Comparison of ENCODE assay signal across 12 cellular contexts in the genomic region with DNA sequence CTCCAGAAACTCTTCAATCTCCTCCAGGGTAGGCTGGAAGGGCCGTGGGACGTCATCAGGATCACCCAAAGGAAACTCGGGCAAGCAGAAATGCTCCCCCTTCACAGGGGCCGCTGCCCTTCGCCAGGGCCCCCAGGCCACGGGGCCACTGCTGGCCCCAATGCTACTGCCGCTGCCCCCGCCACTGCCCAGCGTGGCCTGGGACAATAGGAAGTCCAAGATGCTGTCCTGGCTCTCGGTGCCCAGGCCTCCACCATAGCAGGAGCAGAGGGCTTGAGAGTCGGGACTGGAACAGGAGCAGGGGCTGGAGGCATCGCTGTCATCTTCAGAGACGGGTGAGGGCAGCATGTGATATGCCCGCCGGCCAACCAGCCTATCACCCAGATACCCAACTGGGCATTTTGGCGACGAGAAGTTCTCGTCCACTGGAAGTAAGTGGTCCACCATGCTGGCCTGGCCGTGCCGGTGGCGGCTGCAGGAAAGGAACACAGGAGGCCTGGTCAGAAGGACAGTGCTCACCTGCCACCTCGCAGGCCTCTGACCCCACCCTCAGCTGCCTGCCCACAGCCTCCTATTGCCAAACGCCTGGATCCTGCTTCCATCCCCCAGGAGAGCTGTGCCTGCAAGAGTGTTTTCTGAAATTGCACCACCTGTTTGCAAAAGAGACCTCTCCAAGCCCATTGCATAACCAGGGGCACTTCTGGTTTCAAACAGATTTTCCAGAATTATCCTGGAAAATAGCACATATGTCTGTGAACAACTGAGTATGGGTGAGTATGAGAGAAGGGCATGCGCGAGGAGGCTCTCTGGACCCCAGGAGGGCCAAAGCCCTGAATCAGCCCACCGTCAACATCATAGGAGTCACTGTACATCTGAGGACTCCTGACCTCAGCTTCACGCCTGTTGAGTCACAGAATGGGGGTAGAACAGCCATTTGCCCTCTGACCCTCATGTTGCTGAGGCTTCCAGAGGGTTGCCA. TPM values are rescaled to one million over a fixed set of nuclear protein-coding genes. Genes with fewer than 3 reads are reported as not detected.
DNase-seq lines count a peak whose midpoint lies in the region; ATAC-seq and TF ChIP-seq lines count a peak whose summit lies in the region.
"Had no signal": no experiment of that assay in that cellular context is flagged by ENCODE, and none has a peak within 500 bp of the region (broad histone marks: within the 10 kb centered on the region; RNA-seq: fewer than 3 reads in every experiment).

No MANE protein-coding gene starts in this region.

- TF ChIP-seq POLR2A in right lobe of liver (IDR thresholded peaks at IDR 0.05) (peak; percentile 75), tibial nerve (IDR thresholded peaks at IDR 0.05) (no peak)

- H3K27me3 ChIP-seq in right lobe of liver (no peaks in the 10 kb centered on the region), tibial nerve (no peaks in the 10 kb centered on the region)
- H3K27me3 ChIP-seq in CD4-positive, alpha-beta T cell (ENCODE audit: control insufficient read depth, insufficient read depth, low read length), result peaks cover 23% of the 10 kb centered on the region
- H3K27me3 ChIP-seq: breast epithelium had no signal

- peaks cover 0 to 38% (median 12%) of the 10 kb centered on the region in 4 donors for H3K4me1 ChIP-seq in right lobe of liver
- H3K4me1 ChIP-seq in tibial nerve, result peaks cover 0 to 82% (median 61%) of the 10 kb centered on the region in 4 donors

- H3K4me3 ChIP-seq in cardiac fibroblast (replicated peaks in 1 of 2; ENCODE audit: low read depth in 2 of 2, low read length in 2 of 2) (no peak overlapping the region), right lobe of liver (peak overlapping the region; percentile 32 to 78 (median 73)), tibial nerve (peak overlapping the region in 1 of 4 donors; percentile 97)
- H3K4me3 ChIP-seq: breast epithelium had no signal

- TF ChIP-seq CTCF in cardiac fibroblast (IDR thresholded peaks at IDR 0.05; ENCODE audit: low read depth, low read length), result no peak
- TF ChIP-seq CTCF in right lobe of liver (IDR thresholded peaks at IDR 0.05), result peak in 1 of 4 donors; percentile 9
- no peak for TF ChIP-seq CTCF in tibial nerve (IDR thresholded peaks at IDR 0.05)
- no peak for TF ChIP-seq CTCF in CD4-positive, alpha-beta T cell (IDR thresholded peaks at IDR 0.05)

- CTCF ChIA-PET in CD4-positive, alpha-beta T cell (lab: Charles Lee), result no interaction called here

- 41% methylated on average over 12 of the region's 27 CpGs for WGBS in right lobe of liver (ENCODE audit: insufficient coverage, low coverage, low lambda C conversion rate, missing lambda C conversion rate)
- 84 to 89% methylated on average over 18 to 27 of the region's 27 CpGs for WGBS in tibial nerve, 2 donors

- TF ChIP-seq EP300 in tibial nerve (IDR thresholded peaks at IDR 0.05), result peak in 1 of 2 donors; percentile 74

- no peak overlapping the region for H3K27ac Mint-ChIP-seq in CD4-positive, alpha-beta T cell

- H3K9me3 ChIP-seq in right lobe of liver (no peaks in the 10 kb centered on the region), tibial nerve (no peaks in the 10 kb centered on the region)
- no peaks in the 10 kb centered on the region for H3K9me3 ChIP-seq in CD4-positive, alpha-beta T cell (ENCODE audit: control insufficient read depth, low read length)
- H3K9me3 ChIP-seq: breast epithelium had no signal

- H3K9me3 Mint-ChIP-seq in CD4-positive, alpha-beta T cell, result no peaks in the 10 kb centered on the region
- H3K9me3 Mint-ChIP-seq: H9 had no signal

- H3K27me3 Mint-ChIP-seq in CD4-positive, alpha-beta T cell, result peaks cover 17% of the 10 kb centered on the region

- intact Hi-C loops in right lobe of liver (cut with DNase I), result loop anchor here in 1 of 2 donors (5.0 kb wide), 1 partner anchor 90 kb away; no protein-coding TSS in a partner anchor
- intact Hi-C loops in CD4-positive, alpha-beta T cell (cut with DNase I, micrococcal nuclease), result no loop called here

- peak; percentile 39 for DNase-seq in activated effector memory CD4-positive, alpha-beta T cell treated with anti-CD3 and anti-CD28 coated beads, Interleukin-2, amount 50 U/mL, for 16 hours
- no peak for DNase-seq in activated effector memory CD4-positive, alpha-beta T cell treated with Interleukin-2 at 50 U/mL for 16 hours
- DNase-seq in cardiac fibroblast (ENCODE audit: low read depth in 2 of 2), result peak; percentile 59 to 76
- peak; percentile 80 to 93 (median 93) for DNase-seq in right lobe of liver
- DNase-seq in tibial nerve (ENCODE audit: low spot score in 2 of 2), result peak; percentile 18 to 45
- DNase-seq in CD4-positive, alpha-beta T cell, result no peak
- DNase-seq: H9, NCI-H187 had no signal

- H3K4me3 Mint-ChIP-seq in CD4-positive, alpha-beta T cell, result no peak overlapping the region
- H3K4me3 Mint-ChIP-seq: H9 had no signal

- peak overlapping the region; percentile 63 to 97 (median 97) for H3K27ac ChIP-seq in right lobe of liver
- peak overlapping the region; percentile 94 to 100 (median 98) for H3K27ac ChIP-seq in tibial nerve
- H3K27ac ChIP-seq in CD4-positive, alpha-beta T cell (ENCODE audit: low read depth, low read length), result no peak overlapping the region

- ATAC-seq in right lobe of liver (peak; percentile 39 to 54 (median 42)), GM19467 (IDR thresholded peaks at IDR 0.05; ENCODE audit: unreplicated experiment) (no peak), GM18867 (IDR thresholded peaks at IDR 0.05; ENCODE audit: unreplicated experiment) (no peak)
- no peak for ATAC-seq in CD4-positive, alpha-beta T cell (ENCODE audit: poor library complexity)
- ATAC-seq: SK-N-SH treated with all-trans-retinoic acid at 6 μM for 48 hours had no signal

- POLR2A ChIA-PET in CD4-positive, alpha-beta T cell (lab: Charles Lee), result no interaction called here

- H3K36me3 Mint-ChIP-seq in CD4-positive, alpha-beta T cell (ENCODE audit: low read depth), result no peaks in the 10 kb centered on the region

- H3K36me3 ChIP-seq in right lobe of liver (peaks cover 0 to 33% (median 15%) of the 10 kb centered on the region in 4 donors), tibial nerve (peaks cover 0 to 52% (median 9%) of the 10 kb centered on the region in 3 donors)
- H3K36me3 ChIP-seq: breast epithelium had no signal

- peaks cover 13% of the 10 kb centered on the region for H3K4me1 Mint-ChIP-seq in CD4-positive, alpha-beta T cell (ENCODE audit: low read depth)

RNA-seq across cellular contexts. Expression of gene KLF15, which starts 4.4 kb away (rescaled TPM):
- 100 to 1,000 TPM in 2 of 6 experiments, 10 to 100 TPM in 4; 14.4 to 112 (median 89.3) TPM for total RNA-seq in right lobe of liver
- total RNA-seq in tibial nerve, result 100 to 1,000 TPM; 138 to 234 (median 176) TPM
- under 1 TPM in 1 of 2 experiments, not detected in 1; 0.30 TPM for total RNA-seq in CD4-positive, alpha-beta T cell

RNA-seq across cellular contexts. Expression of gene CFAP100, which starts 41.9 kb away (rescaled TPM):
- not detected for total RNA-seq in right lobe of liver
- 1 to 10 TPM in 1 of 4 donors, not detected in 3; 6.1 TPM for total RNA-seq in tibial nerve
- total RNA-seq in CD4-positive, alpha-beta T cell, result not detected
- total RNA-seq: breast epithelium had no signal

Comparison
In these comparisons a context has a peak if more than half of its experiments do, and no peak if none do; other contexts are left out.
1. DNase-seq: peak in activated effector memory CD4-positive, alpha-beta T cell treated with anti-CD3 and anti-CD28 coated beads, Interleukin-2, amount 50 U/mL, for 16 hours (single experiment), cardiac fibroblast (2 of 2), right lobe of liver (3 of 3) and tibial nerve (2 of 2); none in activated effector memory CD4-positive, alpha-beta T cell treated with Interleukin-2 at 50 U/mL for 16 hours (single experiment) and CD4-positive, alpha-beta T cell (0 of 10).
2. H3K4me3 ChIP-seq: peak in right lobe of liver (3 of 3); none in cardiac fibroblast (0 of 2).
3. ATAC-seq: peak in right lobe of liver (4 of 4); none in GM19467 (single experiment), GM18867 (single experiment) and CD4-positive, alpha-beta T cell (single experiment).
4. RNA of gene KLF15, which starts 4.4 kb away (total RNA-seq): 138 to 234 TPM in tibial nerve and 14.4 to 112 TPM in right lobe of liver; 0.30 TPM in CD4-positive, alpha-beta T cell; every median in the first group is over 10 times any median in the second.